Comparison of ENCODE assay signal across 1 cellular context in the genomic region with DNA sequence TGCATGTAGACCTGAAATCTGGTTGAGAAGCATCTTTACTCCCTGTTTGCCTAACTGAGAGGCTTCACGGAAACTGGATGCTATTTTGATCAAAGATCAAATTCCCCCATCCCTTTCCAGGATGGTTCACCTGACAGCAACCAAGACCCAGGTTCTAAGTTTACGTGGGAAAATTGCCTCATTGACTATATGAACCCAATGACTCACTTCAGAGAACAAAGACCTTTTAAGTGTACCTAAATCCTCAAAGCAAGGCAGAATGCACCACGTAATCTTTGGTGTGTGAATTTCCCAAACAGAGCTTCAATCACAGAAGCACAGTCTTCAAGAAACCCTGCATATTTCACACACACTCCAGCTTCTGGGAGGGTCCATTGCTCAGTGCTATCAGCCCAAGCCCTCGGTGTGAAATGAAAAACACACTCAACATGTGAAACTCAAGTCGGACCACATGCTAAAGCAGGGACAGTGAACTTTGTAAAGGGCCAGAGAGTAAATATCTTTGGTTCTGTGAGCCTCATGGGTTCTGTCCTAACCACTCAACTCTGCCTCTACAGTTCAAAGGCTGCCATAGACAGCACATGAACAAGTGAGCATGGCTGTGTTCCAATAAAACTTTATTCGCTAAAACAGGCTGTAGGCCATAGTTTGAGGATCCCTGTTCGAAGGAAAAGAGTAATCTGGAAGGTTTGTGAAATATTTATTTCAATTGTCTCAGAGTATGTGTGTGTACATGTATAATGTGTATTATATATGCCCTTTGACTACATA.
TF ChIP-seq lines count a peak whose summit lies in the region.

No MANE protein-coding gene starts in this region.

TF ChIP-seq in HepG2, 621 proteins besides CTCF, POLR2A, EP300 and RAD21 (continued from another document):
- TF ChIP-seq, protein P1, sequence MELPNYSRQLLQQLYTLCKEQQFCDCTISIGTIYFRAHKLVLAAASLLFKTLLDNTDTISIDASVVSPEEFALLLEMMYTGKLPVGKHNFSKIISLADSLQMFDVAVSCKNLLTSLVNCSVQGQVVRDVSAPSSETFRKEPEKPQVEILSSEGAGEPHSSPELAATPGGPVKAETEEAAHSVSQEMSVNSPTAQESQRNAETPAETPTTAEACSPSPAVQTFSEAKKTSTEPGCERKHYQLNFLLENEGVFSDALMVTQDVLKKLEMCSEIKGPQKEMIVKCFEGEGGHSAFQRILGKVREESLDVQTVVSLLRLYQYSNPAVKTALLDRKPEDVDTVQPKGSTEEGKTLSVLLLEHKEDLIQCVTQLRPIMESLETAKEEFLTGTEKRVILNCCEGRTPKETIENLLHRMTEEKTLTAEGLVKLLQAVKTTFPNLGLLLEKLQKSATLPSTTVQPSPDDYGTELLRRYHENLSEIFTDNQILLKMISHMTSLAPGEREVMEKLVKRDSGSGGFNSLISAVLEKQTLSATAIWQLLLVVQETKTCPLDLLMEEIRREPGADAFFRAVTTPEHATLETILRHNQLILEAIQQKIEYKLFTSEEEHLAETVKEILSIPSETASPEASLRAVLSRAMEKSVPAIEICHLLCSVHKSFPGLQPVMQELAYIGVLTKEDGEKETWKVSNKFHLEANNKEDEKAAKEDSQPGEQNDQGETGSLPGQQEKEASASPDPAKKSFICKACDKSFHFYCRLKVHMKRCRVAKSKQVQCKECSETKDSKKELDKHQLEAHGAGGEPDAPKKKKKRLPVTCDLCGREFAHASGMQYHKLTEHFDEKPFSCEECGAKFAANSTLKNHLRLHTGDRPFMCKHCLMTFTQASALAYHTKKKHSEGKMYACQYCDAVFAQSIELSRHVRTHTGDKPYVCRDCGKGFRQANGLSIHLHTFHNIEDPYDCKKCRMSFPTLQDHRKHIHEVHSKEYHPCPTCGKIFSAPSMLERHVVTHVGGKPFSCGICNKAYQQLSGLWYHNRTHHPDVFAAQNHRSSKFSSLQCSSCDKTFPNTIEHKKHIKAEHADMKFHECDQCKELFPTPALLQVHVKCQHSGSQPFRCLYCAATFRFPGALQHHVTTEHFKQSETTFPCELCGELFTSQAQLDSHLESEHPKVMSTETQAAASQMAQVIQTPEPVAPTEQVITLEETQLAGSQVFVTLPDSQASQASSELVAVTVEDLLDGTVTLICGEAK (IDR thresholded peaks at IDR 0.05), result peak; percentile 94
- TF ChIP-seq, protein P1 (CRISPR knock-in tag; IDR thresholded peaks at IDR 0.05), result peak; percentile 99
- TF ChIP-seq, protein P2, sequence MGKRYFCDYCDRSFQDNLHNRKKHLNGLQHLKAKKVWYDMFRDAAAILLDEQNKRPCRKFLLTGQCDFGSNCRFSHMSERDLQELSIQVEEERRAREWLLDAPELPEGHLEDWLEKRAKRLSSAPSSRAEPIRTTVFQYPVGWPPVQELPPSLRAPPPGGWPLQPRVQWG (CRISPR knock-in tag; IDR thresholded peaks at IDR 0.05; ENCODE audit: borderline replicate concordance, low read depth), result no peak
TF ChIP-seq in HepG2: peak in this region for 3.
